ENCODE assay signal across 1 cellular context in the genomic region with DNA sequence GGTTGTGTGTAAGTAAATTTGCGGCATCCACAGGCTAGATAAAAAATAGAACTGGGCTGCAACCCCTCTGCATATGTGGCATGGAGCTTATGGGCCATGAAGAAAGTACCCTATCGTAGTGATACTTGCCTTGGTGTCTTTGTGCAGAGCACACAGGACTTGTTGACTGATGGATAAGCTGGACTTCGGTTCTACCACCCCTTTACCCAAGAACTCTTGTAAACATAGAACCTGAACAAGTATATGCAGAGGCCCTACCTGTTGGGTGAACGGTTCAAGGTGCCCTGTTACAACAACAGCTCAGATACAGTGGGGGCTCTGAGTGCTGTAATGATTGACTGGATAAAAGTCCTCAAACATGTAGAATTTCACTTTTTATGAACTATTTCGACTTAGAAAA.
TF ChIP-seq lines count a peak whose summit lies in the region.

No MANE protein-coding gene starts in this region.

TF ChIP-seq in HepG2, 621 proteins besides CTCF, POLR2A, EP300 and RAD21 (continued from another document and continues in another):
- TF ChIP-seq ZSCAN21 (CRISPR knock-in tag; IDR thresholded peaks at IDR 0.05; ENCODE audit: borderline replicate concordance) (no peak), SMARCE1 (IDR thresholded peaks at IDR 0.05; ENCODE audit: borderline replicate concordance) (no peak), TP53 (CRISPR knock-in tag; conservative IDR thresholded peaks at IDR 0.05) (0 out of 2 replicates have a peak, but pooled peaks have one; percentile 12), MIER2 (CRISPR knock-in tag; IDR thresholded peaks at IDR 0.05) (peak; percentile 51), ZNF343 (CRISPR knock-in tag; IDR thresholded peaks at IDR 0.05) (no peak), MAFK (conservative IDR thresholded peaks at IDR 0.05 in 1 of 2, IDR thresholded peaks at IDR 0.05 in 1 of 2; ENCODE audit: low read length in 2 of 2) (no peak), KDM5B (CRISPR knock-in tag; IDR thresholded peaks at IDR 0.05; ENCODE audit: borderline replicate concordance) (no peak), ZNF614 (CRISPR knock-in tag; IDR thresholded peaks at IDR 0.05; ENCODE audit: borderline replicate concordance) (peak; percentile 82), GZF1 (CRISPR knock-in tag; IDR thresholded peaks at IDR 0.05) (no peak), KDM1A (CRISPR knock-in tag; IDR thresholded peaks at IDR 0.05) (no peak), MTA1 (CRISPR knock-in tag; IDR thresholded peaks at IDR 0.05; ENCODE audit: borderline replicate concordance) (no peak; the same call in 1 of the 2 replicates), ZNF619 (CRISPR knock-in tag; IDR thresholded peaks at IDR 0.05) (no peak), BHLHE40 (IDR thresholded peaks at IDR 0.05; ENCODE audit: low read length) (no peak), SAFB2 (CRISPR knock-in tag; IDR thresholded peaks at IDR 0.05; ENCODE audit: borderline replicate concordance, low read depth) (no peak), HES4 (CRISPR knock-in tag; IDR thresholded peaks at IDR 0.05; ENCODE audit: borderline replicate concordance) (no peak), ZNF547 (CRISPR knock-in tag; IDR thresholded peaks at IDR 0.05) (no peak), RXRB (CRISPR knock-in tag; IDR thresholded peaks at IDR 0.05; ENCODE audit: borderline replicate concordance) (peak; percentile 82), KMT2B (CRISPR knock-in tag; IDR thresholded peaks at IDR 0.05) (no peak), TCF7L2 (IDR thresholded peaks at IDR 0.05; ENCODE audit: low read depth, low read length) (no peak), SIN3B (IDR thresholded peaks at IDR 0.05; ENCODE audit: low read length) (no peak), RAD51 (IDR thresholded peaks at IDR 0.05; ENCODE audit: borderline replicate concordance) (no peak), ZNF761 (CRISPR knock-in tag; conservative IDR thresholded peaks at IDR 0.05) (0 out of 2 replicates have a peak, but pooled peaks have one; percentile 45), CBX5 (CRISPR knock-in tag; IDR thresholded peaks at IDR 0.05; ENCODE audit: borderline replicate concordance) (0 out of 2 replicates have a peak, but pooled peaks have one; percentile 50), NFE2 (CRISPR knock-in tag; IDR thresholded peaks at IDR 0.05) (no peak), POGZ (CRISPR knock-in tag; IDR thresholded peaks at IDR 0.05) (peak; percentile 85), ARID2 (CRISPR knock-in tag; IDR thresholded peaks at IDR 0.05; ENCODE audit: borderline replicate concordance) (no peak), ADNP (CRISPR knock-in tag; IDR thresholded peaks at IDR 0.05) (no peak), KLF9 (CRISPR knock-in tag; IDR thresholded peaks at IDR 0.05; ENCODE audit: low read depth) (no peak), ZNF598 (CRISPR knock-in tag; IDR thresholded peaks at IDR 0.05; ENCODE audit: borderline replicate concordance) (no peak), TMF1 (CRISPR knock-in tag; IDR thresholded peaks at IDR 0.05; ENCODE audit: low read depth) (no peak), AHR (CRISPR knock-in tag; IDR thresholded peaks at IDR 0.05) (no peak)
- TF ChIP-seq, protein P1, sequence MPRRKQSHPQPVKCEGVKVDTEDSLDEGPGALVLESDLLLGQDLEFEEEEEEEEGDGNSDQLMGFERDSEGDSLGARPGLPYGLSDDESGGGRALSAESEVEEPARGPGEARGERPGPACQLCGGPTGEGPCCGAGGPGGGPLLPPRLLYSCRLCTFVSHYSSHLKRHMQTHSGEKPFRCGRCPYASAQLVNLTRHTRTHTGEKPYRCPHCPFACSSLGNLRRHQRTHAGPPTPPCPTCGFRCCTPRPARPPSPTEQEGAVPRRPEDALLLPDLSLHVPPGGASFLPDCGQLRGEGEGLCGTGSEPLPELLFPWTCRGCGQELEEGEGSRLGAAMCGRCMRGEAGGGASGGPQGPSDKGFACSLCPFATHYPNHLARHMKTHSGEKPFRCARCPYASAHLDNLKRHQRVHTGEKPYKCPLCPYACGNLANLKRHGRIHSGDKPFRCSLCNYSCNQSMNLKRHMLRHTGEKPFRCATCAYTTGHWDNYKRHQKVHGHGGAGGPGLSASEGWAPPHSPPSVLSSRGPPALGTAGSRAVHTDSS (CRISPR knock-in tag; conservative IDR thresholded peaks at IDR 0.05): no peak
- TF ChIP-seq, protein P2, sequence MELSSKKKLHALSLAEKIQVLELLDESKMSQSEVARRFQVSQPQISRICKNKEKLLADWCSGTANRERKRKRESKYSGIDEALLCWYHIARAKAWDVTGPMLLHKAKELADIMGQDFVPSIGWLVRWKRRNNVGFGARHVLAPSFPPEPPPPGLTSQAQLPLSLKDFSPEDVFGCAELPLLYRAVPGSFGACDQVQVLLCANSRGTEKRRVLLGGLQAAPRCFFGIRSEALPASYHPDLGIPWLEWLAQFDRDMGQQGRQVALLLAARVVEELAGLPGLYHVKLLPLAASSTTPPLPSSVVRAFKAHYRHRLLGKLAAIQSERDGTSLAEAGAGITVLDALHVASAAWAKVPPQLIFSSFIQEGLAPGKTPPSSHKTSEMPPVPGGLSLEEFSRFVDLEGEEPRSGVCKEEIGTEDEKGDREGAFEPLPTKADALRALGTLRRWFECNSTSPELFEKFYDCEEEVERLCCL (CRISPR knock-in tag; IDR thresholded peaks at IDR 0.05; ENCODE audit: borderline replicate concordance): no peak
- TF ChIP-seq, protein P3, sequence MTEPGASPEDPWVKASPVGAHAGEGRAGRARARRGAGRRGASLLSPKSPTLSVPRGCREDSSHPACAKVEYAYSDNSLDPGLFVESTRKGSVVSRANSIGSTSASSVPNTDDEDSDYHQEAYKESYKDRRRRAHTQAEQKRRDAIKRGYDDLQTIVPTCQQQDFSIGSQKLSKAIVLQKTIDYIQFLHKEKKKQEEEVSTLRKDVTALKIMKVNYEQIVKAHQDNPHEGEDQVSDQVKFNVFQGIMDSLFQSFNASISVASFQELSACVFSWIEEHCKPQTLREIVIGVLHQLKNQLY (CRISPR knock-in tag; IDR thresholded peaks at IDR 0.05): peak; percentile 49
- TF ChIP-seq, protein P4, sequence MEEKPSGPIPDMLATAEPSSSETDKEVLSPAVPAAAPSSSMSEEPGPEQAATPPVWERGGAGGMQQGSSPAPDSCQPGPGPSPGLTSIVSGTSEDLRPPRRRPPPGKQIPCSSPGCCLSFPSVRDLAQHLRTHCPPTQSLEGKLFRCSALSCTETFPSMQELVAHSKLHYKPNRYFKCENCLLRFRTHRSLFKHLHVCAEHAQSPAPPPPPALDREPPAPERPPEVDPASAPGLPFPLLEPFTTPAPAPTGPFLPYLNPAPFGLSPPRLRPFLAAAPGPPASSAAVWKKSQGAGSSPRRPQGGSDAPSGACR (CRISPR knock-in tag; IDR thresholded peaks at IDR 0.05): no peak
- TF ChIP-seq, protein P5, sequence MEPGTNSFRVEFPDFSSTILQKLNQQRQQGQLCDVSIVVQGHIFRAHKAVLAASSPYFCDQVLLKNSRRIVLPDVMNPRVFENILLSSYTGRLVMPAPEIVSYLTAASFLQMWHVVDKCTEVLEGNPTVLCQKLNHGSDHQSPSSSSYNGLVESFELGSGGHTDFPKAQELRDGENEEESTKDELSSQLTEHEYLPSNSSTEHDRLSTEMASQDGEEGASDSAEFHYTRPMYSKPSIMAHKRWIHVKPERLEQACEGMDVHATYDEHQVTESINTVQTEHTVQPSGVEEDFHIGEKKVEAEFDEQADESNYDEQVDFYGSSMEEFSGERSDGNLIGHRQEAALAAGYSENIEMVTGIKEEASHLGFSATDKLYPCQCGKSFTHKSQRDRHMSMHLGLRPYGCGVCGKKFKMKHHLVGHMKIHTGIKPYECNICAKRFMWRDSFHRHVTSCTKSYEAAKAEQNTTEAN (CRISPR knock-in tag; conservative IDR thresholded peaks at IDR 0.05): 0 out of 2 replicates have a peak, but pooled peaks have one; percentile 23
- TF ChIP-seq, protein P6, sequence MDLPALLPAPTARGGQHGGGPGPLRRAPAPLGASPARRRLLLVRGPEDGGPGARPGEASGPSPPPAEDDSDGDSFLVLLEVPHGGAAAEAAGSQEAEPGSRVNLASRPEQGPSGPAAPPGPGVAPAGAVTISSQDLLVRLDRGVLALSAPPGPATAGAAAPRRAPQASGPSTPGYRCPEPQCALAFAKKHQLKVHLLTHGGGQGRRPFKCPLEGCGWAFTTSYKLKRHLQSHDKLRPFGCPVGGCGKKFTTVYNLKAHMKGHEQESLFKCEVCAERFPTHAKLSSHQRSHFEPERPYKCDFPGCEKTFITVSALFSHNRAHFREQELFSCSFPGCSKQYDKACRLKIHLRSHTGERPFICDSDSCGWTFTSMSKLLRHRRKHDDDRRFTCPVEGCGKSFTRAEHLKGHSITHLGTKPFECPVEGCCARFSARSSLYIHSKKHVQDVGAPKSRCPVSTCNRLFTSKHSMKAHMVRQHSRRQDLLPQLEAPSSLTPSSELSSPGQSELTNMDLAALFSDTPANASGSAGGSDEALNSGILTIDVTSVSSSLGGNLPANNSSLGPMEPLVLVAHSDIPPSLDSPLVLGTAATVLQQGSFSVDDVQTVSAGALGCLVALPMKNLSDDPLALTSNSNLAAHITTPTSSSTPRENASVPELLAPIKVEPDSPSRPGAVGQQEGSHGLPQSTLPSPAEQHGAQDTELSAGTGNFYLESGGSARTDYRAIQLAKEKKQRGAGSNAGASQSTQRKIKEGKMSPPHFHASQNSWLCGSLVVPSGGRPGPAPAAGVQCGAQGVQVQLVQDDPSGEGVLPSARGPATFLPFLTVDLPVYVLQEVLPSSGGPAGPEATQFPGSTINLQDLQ (CRISPR knock-in tag; IDR thresholded peaks at IDR 0.05): no peak
- TF ChIP-seq, protein P7, sequence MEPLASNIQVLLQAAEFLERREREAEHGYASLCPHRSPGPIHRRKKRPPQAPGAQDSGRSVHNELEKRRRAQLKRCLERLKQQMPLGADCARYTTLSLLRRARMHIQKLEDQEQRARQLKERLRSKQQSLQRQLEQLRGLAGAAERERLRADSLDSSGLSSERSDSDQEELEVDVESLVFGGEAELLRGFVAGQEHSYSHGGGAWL (CRISPR knock-in tag; IDR thresholded peaks at IDR 0.05): no peak
- TF ChIP-seq, protein P8, sequence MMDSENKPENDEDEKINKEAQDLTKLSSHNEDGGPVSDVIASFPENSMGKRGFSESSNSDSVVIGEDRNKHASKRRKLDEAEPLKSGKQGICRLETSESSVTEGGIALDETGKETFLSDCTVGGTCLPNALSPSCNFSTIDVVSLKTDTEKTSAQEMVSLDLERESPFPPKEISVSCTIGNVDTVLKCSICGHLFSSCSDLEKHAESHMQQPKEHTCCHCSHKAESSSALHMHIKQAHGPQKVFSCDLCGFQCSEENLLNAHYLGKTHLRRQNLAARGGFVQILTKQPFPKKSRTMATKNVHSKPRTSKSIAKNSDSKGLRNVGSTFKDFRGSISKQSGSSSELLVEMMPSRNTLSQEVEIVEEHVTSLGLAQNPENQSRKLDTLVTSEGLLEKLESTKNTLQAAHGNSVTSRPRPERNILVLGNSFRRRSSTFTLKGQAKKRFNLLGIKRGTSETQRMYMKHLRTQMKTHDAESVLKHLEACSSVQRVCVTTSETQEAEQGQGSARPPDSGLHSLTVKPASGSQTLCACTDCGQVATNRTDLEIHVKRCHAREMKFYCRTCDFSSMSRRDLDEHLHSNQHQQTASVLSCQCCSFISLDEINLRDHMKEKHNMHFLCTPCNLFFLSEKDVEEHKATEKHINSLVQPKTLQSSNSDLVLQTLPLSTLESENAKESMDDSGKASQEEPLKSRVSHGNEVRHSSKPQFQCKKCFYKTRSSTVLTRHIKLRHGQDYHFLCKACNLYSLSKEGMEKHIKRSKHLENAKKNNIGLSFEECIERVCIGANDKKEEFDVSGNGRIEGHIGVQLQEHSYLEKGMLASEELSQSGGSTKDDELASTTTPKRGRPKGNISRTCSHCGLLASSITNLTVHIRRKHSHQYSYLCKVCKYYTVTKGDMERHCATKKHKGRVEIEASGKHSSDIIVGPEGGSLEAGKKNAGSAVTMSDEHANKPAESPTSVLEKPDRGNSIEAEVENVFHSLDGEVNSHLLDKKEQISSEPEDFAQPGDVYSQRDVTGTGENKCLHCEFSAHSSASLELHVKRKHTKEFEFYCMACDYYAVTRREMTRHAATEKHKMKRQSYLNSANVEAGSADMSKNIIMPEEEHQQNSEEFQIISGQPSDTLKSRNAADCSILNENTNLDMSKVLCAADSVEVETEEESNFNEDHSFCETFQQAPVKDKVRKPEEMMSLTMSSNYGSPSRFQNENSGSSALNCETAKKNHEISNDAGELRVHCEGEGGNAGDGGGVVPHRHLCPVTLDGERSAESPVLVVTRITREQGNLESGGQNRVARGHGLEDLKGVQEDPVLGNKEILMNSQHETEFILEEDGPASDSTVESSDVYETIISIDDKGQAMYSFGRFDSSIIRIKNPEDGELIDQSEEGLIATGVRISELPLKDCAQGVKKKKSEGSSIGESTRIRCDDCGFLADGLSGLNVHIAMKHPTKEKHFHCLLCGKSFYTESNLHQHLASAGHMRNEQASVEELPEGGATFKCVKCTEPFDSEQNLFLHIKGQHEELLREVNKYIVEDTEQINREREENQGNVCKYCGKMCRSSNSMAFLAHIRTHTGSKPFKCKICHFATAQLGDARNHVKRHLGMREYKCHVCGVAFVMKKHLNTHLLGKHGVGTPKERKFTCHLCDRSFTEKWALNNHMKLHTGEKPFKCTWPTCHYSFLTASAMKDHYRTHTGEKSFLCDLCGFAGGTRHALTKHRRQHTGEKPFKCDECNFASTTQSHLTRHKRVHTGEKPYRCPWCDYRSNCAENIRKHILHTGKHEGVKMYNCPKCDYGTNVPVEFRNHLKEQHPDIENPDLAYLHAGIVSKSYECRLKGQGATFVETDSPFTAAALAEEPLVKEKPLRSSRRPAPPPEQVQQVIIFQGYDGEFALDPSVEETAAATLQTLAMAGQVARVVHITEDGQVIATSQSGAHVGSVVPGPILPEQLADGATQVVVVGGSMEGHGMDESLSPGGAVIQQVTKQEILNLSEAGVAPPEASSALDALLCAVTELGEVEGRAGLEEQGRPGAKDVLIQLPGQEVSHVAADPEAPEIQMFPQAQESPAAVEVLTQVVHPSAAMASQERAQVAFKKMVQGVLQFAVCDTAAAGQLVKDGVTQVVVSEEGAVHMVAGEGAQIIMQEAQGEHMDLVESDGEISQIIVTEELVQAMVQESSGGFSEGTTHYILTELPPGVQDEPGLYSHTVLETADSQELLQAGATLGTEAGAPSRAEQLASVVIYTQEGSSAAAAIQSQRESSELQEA (CRISPR knock-in tag; IDR thresholded peaks at IDR 0.05; ENCODE audit: not compliant biosample characterization): no peak
- TF ChIP-seq, protein P9, sequence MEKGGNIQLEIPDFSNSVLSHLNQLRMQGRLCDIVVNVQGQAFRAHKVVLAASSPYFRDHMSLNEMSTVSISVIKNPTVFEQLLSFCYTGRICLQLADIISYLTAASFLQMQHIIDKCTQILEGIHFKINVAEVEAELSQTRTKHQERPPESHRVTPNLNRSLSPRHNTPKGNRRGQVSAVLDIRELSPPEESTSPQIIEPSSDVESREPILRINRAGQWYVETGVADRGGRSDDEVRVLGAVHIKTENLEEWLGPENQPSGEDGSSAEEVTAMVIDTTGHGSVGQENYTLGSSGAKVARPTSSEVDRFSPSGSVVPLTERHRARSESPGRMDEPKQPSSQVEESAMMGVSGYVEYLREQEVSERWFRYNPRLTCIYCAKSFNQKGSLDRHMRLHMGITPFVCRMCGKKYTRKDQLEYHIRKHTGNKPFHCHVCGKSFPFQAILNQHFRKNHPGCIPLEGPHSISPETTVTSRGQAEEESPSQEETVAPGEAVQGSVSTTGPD (CRISPR knock-in tag; IDR thresholded peaks at IDR 0.05): 0 out of 2 replicates have a peak, but pooled peaks have one; percentile 60
- TF ChIP-seq, protein P10, sequence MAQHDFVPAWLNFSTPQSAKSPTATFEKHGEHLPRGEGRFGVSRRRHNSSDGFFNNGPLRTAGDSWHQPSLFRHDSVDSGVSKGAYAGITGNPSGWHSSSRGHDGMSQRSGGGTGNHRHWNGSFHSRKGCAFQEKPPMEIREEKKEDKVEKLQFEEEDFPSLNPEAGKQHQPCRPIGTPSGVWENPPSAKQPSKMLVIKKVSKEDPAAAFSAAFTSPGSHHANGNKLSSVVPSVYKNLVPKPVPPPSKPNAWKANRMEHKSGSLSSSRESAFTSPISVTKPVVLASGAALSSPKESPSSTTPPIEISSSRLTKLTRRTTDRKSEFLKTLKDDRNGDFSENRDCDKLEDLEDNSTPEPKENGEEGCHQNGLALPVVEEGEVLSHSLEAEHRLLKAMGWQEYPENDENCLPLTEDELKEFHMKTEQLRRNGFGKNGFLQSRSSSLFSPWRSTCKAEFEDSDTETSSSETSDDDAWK (CRISPR knock-in tag; IDR thresholded peaks at IDR 0.05): no peak
